ENCODE assay signal across 8 cellular contexts in genomic region chr15:32196206-32196605, GRCh38.
A peak's percentile ranks its signal among the peaks of the same experiment; 100 is the strongest.
DNase-seq lines count a peak whose midpoint lies in the region; ATAC-seq, FAIRE-seq and TF ChIP-seq lines count a peak whose summit lies in the region.
"Not testable (repeated sequence)": the region's sequence is repeated elsewhere in the genome, so short reads cannot be mapped to it uniquely, and the experiment has no call there.

No MANE protein-coding gene starts in this region.

- not testable (repeated sequence) for DNase-seq in A549 (ENCODE audit: low read depth in 1 of 2, low spot score in 1 of 2); GM18507 (ENCODE audit: extremely low spot score, insufficient read length, low read depth); activated B cell treated with CpG ODN at 0.5 μM for 24 hours

- H3K4me2 ChIP-seq in A549: not testable (repeated sequence)

- H3K4me3 ChIP-seq in A549: not testable (repeated sequence)

- not testable (repeated sequence) for H3K9me3 ChIP-seq in A549

- intact Hi-C loops in activated B cell treated with CpG ODN at 0.5 μM for 24 hours (cut with micrococcal nuclease): not testable (repeated sequence)

- H3K27ac ChIP-seq in A549: not testable (repeated sequence)

- H3K9me3 Mint-ChIP-seq in activated B cell treated with CpG ODN at 0.5 μM for 24 hours; stimulated activated memory B cell treated with anti-CD40 and anti-IgM and Interleukin-4, amounts not matched to agents 10 μg/mL and 1 μg/mL and 100 μg/mL, for 72 hours: not testable (repeated sequence)

- H3K4me1 ChIP-seq in A549: not testable (repeated sequence)

- CTCF ChIA-PET in A549 (lab: Yijun Ruan, JAX); activated B cell treated with CpG ODN at 0.5 μM for 24 hours (lab: Charles Lee): not testable (repeated sequence)

- POLR2A ChIA-PET in A549 (lab: Yijun Ruan, JAX); activated B cell treated with CpG ODN at 0.5 μM for 24 hours (lab: Charles Lee): not testable (repeated sequence)

- H3K4me1 Mint-ChIP-seq in activated B cell treated with CpG ODN at 0.5 μM for 24 hours; stimulated activated memory B cell treated with anti-CD40 and anti-IgM and Interleukin-4, amounts not matched to agents 10 μg/mL and 1 μg/mL and 100 μg/mL, for 72 hours: not testable (repeated sequence)

- not testable (repeated sequence) for ATAC-seq in A549
- ATAC-seq in GM18868 (IDR thresholded peaks at IDR 0.05; ENCODE audit: unreplicated experiment): peak; percentile 86
- peak; percentile 63 for ATAC-seq in GM19351 (IDR thresholded peaks at IDR 0.05; ENCODE audit: unreplicated experiment)
- peak; percentile 61 for ATAC-seq in GM21529 (IDR thresholded peaks at IDR 0.05; ENCODE audit: unreplicated experiment)
- ATAC-seq in HG03342 (IDR thresholded peaks at IDR 0.05; ENCODE audit: unreplicated experiment): peak; percentile 76
- peak; percentile 69 for ATAC-seq in activated B cell treated with CpG ODN at 0.5 μM for 24 hours (ENCODE audit: low read depth)
- ATAC-seq in stimulated activated memory B cell treated with anti-CD40 and anti-IgM and Interleukin-4, amounts not matched to agents 10 μg/mL and 1 μg/mL and 100 μg/mL, for 72 hours: peak; percentile 81

- H3K36me3 Mint-ChIP-seq in activated B cell treated with CpG ODN at 0.5 μM for 24 hours (ENCODE audit: low read depth); stimulated activated memory B cell treated with anti-CD40 and anti-IgM and Interleukin-4, amounts not matched to agents 10 μg/mL and 1 μg/mL and 100 μg/mL, for 72 hours: not testable (repeated sequence)

- WGBS in A549 (ENCODE audit: missing lambda C conversion rate): 40% methylated on average over 1 of the region's 7 CpGs

- not testable (repeated sequence) for TF ChIP-seq RAD21 in A549 (conservative IDR thresholded peaks at IDR 0.05 in 1 of 2, IDR thresholded peaks at IDR 0.05 in 1 of 2)

- not testable (repeated sequence) for H3K4me3 Mint-ChIP-seq in activated B cell treated with CpG ODN at 0.5 μM for 24 hours; stimulated activated memory B cell treated with anti-CD40 and anti-IgM and Interleukin-4, amounts not matched to agents 10 μg/mL and 1 μg/mL and 100 μg/mL, for 72 hours

- not testable (repeated sequence) for TF ChIP-seq POLR2A in A549 (IDR thresholded peaks at IDR 0.05; ENCODE audit: low read length)

- not testable (repeated sequence) for TF ChIP-seq CTCF in A549 (IDR thresholded peaks at IDR 0.05); activated B cell treated with CpG ODN at 0.5 μM for 24 hours (IDR thresholded peaks at IDR 0.05)

- not testable (repeated sequence) for TF ChIP-seq EP300 in A549 (IDR thresholded peaks at IDR 0.05)

- not testable (repeated sequence) for H3K27me3 Mint-ChIP-seq in activated B cell treated with CpG ODN at 0.5 μM for 24 hours; stimulated activated memory B cell treated with anti-CD40 and anti-IgM and Interleukin-4, amounts not matched to agents 10 μg/mL and 1 μg/mL and 100 μg/mL, for 72 hours

- FAIRE-seq in A549 (lab: Jason Lieb, UNC) (peak; percentile 63), GM18507 (lab: Jason Lieb, UNC) (peak; percentile 97)

- not testable (repeated sequence) for H3K27ac Mint-ChIP-seq in activated B cell treated with CpG ODN at 0.5 μM for 24 hours; stimulated activated memory B cell treated with anti-CD40 and anti-IgM and Interleukin-4, amounts not matched to agents 10 μg/mL and 1 μg/mL and 100 μg/mL, for 72 hours
